Comparison of ENCODE assay signal across 1 cellular context in genomic region chr12:12704593-12705230, GRCh38.
A peak's percentile ranks its signal among the peaks of the same experiment; 100 is the strongest.
TF ChIP-seq lines count a peak whose summit lies in the region.

No MANE protein-coding gene starts in this region.

TF ChIP-seq in H1, 55 proteins besides CTCF, POLR2A, EP300 and RAD21 (continued from another document):
- TF ChIP-seq SIRT6 (IDR thresholded peaks at IDR 0.05; ENCODE audit: low read length) (no peak), BACH1 (IDR thresholded peaks at IDR 0.05; ENCODE audit: low read length) (no peak), MAX (IDR thresholded peaks at IDR 0.05) (no peak), SRF (IDR thresholded peaks at IDR 0.05; ENCODE audit: low read depth, low read length) (no peak), NRF1 (IDR thresholded peaks at IDR 0.05; ENCODE audit: low read depth, low read length) (no peak), KDM1A (IDR thresholded peaks at IDR 0.05; ENCODE audit: borderline replicate concordance, low read length) (no peak), YY1 (IDR thresholded peaks at IDR 0.05; ENCODE audit: low read depth, low read length) (peak; percentile 64; the same call in 1 of the 2 replicates), MAFK (IDR thresholded peaks at IDR 0.05; ENCODE audit: low read depth, low read length) (no peak), KDM5A (IDR thresholded peaks at IDR 0.05; ENCODE audit: low read length) (0 out of 2 replicates have a peak, but pooled peaks have one; percentile 22), SP2 (IDR thresholded peaks at IDR 0.05; ENCODE audit: low read length) (no peak), E2F6 (IDR thresholded peaks at IDR 0.05) (no peak), CREB1 (IDR thresholded peaks at IDR 0.05) (no peak), EGR1 (IDR thresholded peaks at IDR 0.05; ENCODE audit: borderline replicate concordance, low read depth, low read length) (no peak), TBP (IDR thresholded peaks at IDR 0.05; ENCODE audit: low read depth, low read length) (peak; percentile 37; the same call in 1 of the 2 replicates), ATF3 (IDR thresholded peaks at IDR 0.05; ENCODE audit: insufficient read depth, low read depth, low read length) (peak; percentile 63; the same call in 1 of the 2 replicates), ATF2 (IDR thresholded peaks at IDR 0.05; ENCODE audit: low read length) (peak; percentile 37; the same call in 1 of the 2 replicates), SIN3A (conservative IDR thresholded peaks at IDR 0.05 in 1 of 2, IDR thresholded peaks at IDR 0.05 in 1 of 2; ENCODE audit: low read depth in 1 of 2, low read length in 2 of 2) (peak; percentile 43 to 82; a peak in 2 of 4 replicates), ASH2L (IDR thresholded peaks at IDR 0.05; ENCODE audit: low read length) (no peak), TEAD4 (IDR thresholded peaks at IDR 0.05; ENCODE audit: low read depth, low read length) (peak; percentile 93), CTBP2 (IDR thresholded peaks at IDR 0.05; ENCODE audit: borderline replicate concordance, insufficient read depth, insufficient read length, low read length) (no peak), SP1 (IDR thresholded peaks at IDR 0.05; ENCODE audit: low read depth, low read length) (0 out of 2 replicates have a peak, but pooled peaks have one; percentile 31), FOSL1 (IDR thresholded peaks at IDR 0.05; ENCODE audit: insufficient read depth, low read depth, low read length) (no peak), KDM4A (IDR thresholded peaks at IDR 0.05; ENCODE audit: low read depth, low read length, severe bottlenecking) (no peak), JUND (IDR thresholded peaks at IDR 0.05; ENCODE audit: low read length) (peak; percentile 79), GTF2F1 (IDR thresholded peaks at IDR 0.05; ENCODE audit: borderline replicate concordance, low read depth, low read length) (no peak), CEBPB (IDR thresholded peaks at IDR 0.05; ENCODE audit: low read depth, low read length) (no peak), BRCA1 (IDR thresholded peaks at IDR 0.05; ENCODE audit: low read depth, low read length) (peak; percentile 43; the same call in 1 of the 2 replicates), PHF8 (conservative IDR thresholded peaks at IDR 0.05; ENCODE audit: low read depth, low read length) (no peak), NANOG (IDR thresholded peaks at IDR 0.05; ENCODE audit: insufficient read depth, low read depth, low read length, poor library complexity, severe bottlenecking) (peak; percentile 61), RXRA (IDR thresholded peaks at IDR 0.05; ENCODE audit: insufficient read depth, low read depth, low read length) (0 out of 2 replicates have a peak, but pooled peaks have one; percentile 30), HDAC2 (IDR thresholded peaks at IDR 0.05; ENCODE audit: borderline replicate concordance in 1 of 2, low read depth in 2 of 2, low read length in 2 of 2) (no peak), SAP30 (IDR thresholded peaks at IDR 0.05; ENCODE audit: insufficient read depth, insufficient replicate concordance, low read length) (no peak), CBX5 (IDR thresholded peaks at IDR 0.05; ENCODE audit: low read depth, low read length) (no peak), SUZ12 (IDR thresholded peaks at IDR 0.05; ENCODE audit: low read length) (no peak), RNF2 (IDR thresholded peaks at IDR 0.05; ENCODE audit: borderline replicate concordance, low read depth, low read length, missing control alignments, poor library complexity, severe bottlenecking) (no peak), TAF7 (optimal IDR thresholded peaks at IDR 0.05; ENCODE audit: borderline replicate concordance, low read depth, low read length) (peak; percentile 52), CBX8 (IDR thresholded peaks at IDR 0.05; ENCODE audit: borderline replicate concordance, low read depth, low read length) (no peak), USF2 (IDR thresholded peaks at IDR 0.05; ENCODE audit: low read length) (no peak), POLR2AphosphoS5 (IDR thresholded peaks at IDR 0.05; ENCODE audit: low read depth, low read length) (no peak), RFX5 (IDR thresholded peaks at IDR 0.05; ENCODE audit: borderline replicate concordance, low read depth, low read length) (no peak), ZNF274 (IDR thresholded peaks at IDR 0.05; ENCODE audit: borderline replicate concordance, extremely low read depth, low read length) (no peak), RBBP5 (IDR thresholded peaks at IDR 0.05; ENCODE audit: borderline replicate concordance, low read depth, low read length) (no peak), SP4 (IDR thresholded peaks at IDR 0.05; ENCODE audit: low read length) (peak; percentile 72; the same call in 1 of the 2 replicates), CHD2 (IDR thresholded peaks at IDR 0.05; ENCODE audit: low read length) (peak; percentile 67), CHD7 (IDR thresholded peaks at IDR 0.05; ENCODE audit: insufficient replicate concordance, low read length) (peak; percentile 74), POU5F1 (IDR thresholded peaks at IDR 0.05; ENCODE audit: low read depth, low read length) (0 out of 2 replicates have a peak, but pooled peaks have one; percentile 5), JUN (IDR thresholded peaks at IDR 0.05; ENCODE audit: low read depth, low read length) (no peak), HDAC6 (IDR thresholded peaks at IDR 0.05; ENCODE audit: low read depth, low read length) (no peak)
